Comparison of ENCODE assay signal across 30 cellular contexts in the genomic region with DNA sequence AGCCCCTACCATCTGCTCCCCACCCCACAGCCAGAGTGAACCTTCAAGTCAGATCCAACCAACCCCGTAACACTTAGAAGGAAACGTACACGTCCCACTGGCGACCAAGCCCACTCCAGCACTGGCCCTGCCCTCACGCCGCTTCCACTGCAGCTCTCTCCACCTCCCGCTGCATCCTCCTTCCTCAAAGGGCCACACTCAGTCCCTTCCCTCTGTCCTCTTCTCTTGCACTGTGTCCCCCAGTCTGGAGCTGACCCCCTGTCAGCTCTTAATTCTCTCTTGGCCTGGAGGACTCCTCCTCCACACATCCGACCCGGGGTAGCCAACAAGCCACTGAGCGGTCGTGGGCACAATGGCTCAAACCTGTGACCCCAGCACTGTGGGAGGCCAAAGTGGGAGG.
"Had no signal": no experiment of that assay in that cellular context is flagged by ENCODE, and none has a peak within 500 bp of the region (broad histone marks: within the 10 kb centered on the region; RNA-seq: fewer than 3 reads in every experiment).

No MANE protein-coding gene starts in this region.

- ATAC-seq: activated T-helper 17 cell treated with anti-CD3 and anti-CD28 coated beads, Interleukin-2, amount 50 U/mL, for 72 hours; naive thymus-derived CD8-positive, alpha-beta T cell had no signal

- DNase-seq: activated CD4-positive, alpha-beta memory T cell treated with anti-CD3 and anti-CD28 coated beads for 36 hours; activated CD4-positive, alpha-beta T cell treated with anti-CD3 and anti-CD28 coated beads, Interleukin-2, amount 10 ng/mL, durations not matched to agents 24 days and 14 days; activated CD4-positive, CD25-positive, alpha-beta regulatory T cell treated with anti-CD3 and anti-CD28 coated beads, Interleukin-2, amount 50 U/mL, for 72 hours; activated CD8-positive, alpha-beta memory T cell treated with anti-CD3 and anti-CD28 coated beads, Interleukin-2, amount 50 U/mL, for 48 hours; activated gamma-delta T cell treated with Interleukin-2 at 50 U/mL for 16 hours; activated T-cell treated with anti-CD3 and anti-CD28 coated beads, Interleukin-2, amount 50 U/mL, for 24 hours; adrenal gland; aorta; cerebellar nuclear complex; colonic mucosa; effector memory CD4-positive, alpha-beta T cell; left ventricle myocardium inferior; midbrain; naive thymus-derived CD8-positive, alpha-beta T cell; small intestine; stimulated activated CD4-positive, alpha-beta T cell treated with anti-CD3 and anti-CD28 coated beads, Interleukin-15, amount 100 ng/mL, for 24 hours; stimulated activated CD4-positive, alpha-beta T cell treated with anti-CD3 and anti-CD28 coated beads, Interleukin-2, amount 100 ng/mL, for 24 hours; stimulated activated naive CD4-positive, alpha-beta T cell; T1000; WERI-Rb-1 had no signal

- H3K27ac Mint-ChIP-seq: activated CD4-positive, alpha-beta memory T cell treated with anti-CD3 and anti-CD28 coated beads for 36 hours; activated CD4-positive, alpha-beta T cell treated with anti-CD3 and anti-CD28 coated beads, Interleukin-2, amount 10 ng/mL, durations not matched to agents 24 days and 14 days; activated naive CD4-positive, alpha-beta T cell treated with anti-CD3 and anti-CD28 coated beads, Interleukin-2, amount 50 U/mL, for 24 hours; activated T-cell treated with anti-CD3 and anti-CD28 coated beads, Interleukin-2, amount 50 U/mL, for 24 hours; activated T-helper 17 cell treated with anti-CD3 and anti-CD28 coated beads, Interleukin-2, amount 50 U/mL, for 72 hours; brain; progenitor cell of endocrine pancreas; T-helper 1 cell treated with Interleukin-12 subunit alpha and Interleukin-12 subunit beta and Interleukin-4 antibody, amounts not matched to agents 30 μg/mL and 1 μg/mL, for 36 hours had no signal

- H3K27me3 Mint-ChIP-seq: activated CD4-positive, alpha-beta T cell treated with anti-CD3 and anti-CD28 coated beads, Interleukin-2, amount 10 ng/mL, durations not matched to agents 24 days and 14 days; activated naive CD4-positive, alpha-beta T cell treated with anti-CD3 and anti-CD28 coated beads, Interleukin-2, amount 50 U/mL, for 24 hours; activated T-cell treated with anti-CD3 and anti-CD28 coated beads, Interleukin-2, amount 50 U/mL, for 24 hours; activated T-helper 17 cell treated with anti-CD3 and anti-CD28 coated beads, Interleukin-2, amount 50 U/mL, for 72 hours; progenitor cell of endocrine pancreas had no signal

- H3K9me3 ChIP-seq: adrenal gland, colonic mucosa, left ventricle myocardium inferior, neutrophil, right lobe of liver, suprapubic skin, tibial nerve had no signal

- H3K36me3 ChIP-seq: adrenal gland, cardiac muscle cell, colonic mucosa, left ventricle myocardium inferior, neutrophil, right lobe of liver, suprapubic skin, tibial nerve, WERI-Rb-1 had no signal

- H3K4me1 ChIP-seq: adrenal gland, colonic mucosa, left ventricle myocardium inferior, right lobe of liver, suprapubic skin had no signal

- H3K9me3 Mint-ChIP-seq: activated CD4-positive, alpha-beta memory T cell treated with anti-CD3 and anti-CD28 coated beads for 36 hours; activated CD4-positive, alpha-beta T cell treated with anti-CD3 and anti-CD28 coated beads, Interleukin-2, amount 10 ng/mL, durations not matched to agents 24 days and 14 days; activated naive CD4-positive, alpha-beta T cell treated with anti-CD3 and anti-CD28 coated beads, Interleukin-2, amount 50 U/mL, for 24 hours; activated T-cell treated with anti-CD3 and anti-CD28 coated beads, Interleukin-2, amount 50 U/mL, for 24 hours; activated T-helper 17 cell treated with anti-CD3 and anti-CD28 coated beads, Interleukin-2, amount 50 U/mL, for 72 hours; naive thymus-derived CD8-positive, alpha-beta T cell; T-helper 1 cell treated with Interleukin-12 subunit alpha and Interleukin-12 subunit beta and Interleukin-4 antibody, amounts not matched to agents 30 μg/mL and 1 μg/mL, for 36 hours had no signal

- H3K27ac ChIP-seq: adrenal gland, cardiac muscle cell, colonic mucosa, left ventricle myocardium inferior, neutrophil, right lobe of liver, suprapubic skin, tibial nerve, WERI-Rb-1 had no signal

- H3K4me3 ChIP-seq: adrenal gland, cardiac muscle cell, colonic mucosa, left ventricle myocardium inferior, right lobe of liver, suprapubic skin, tibial nerve had no signal

- H3K27me3 ChIP-seq: adrenal gland, cardiac muscle cell, colonic mucosa, neutrophil, right lobe of liver, suprapubic skin, tibial nerve had no signal

- H3K36me3 Mint-ChIP-seq: activated CD4-positive, alpha-beta memory T cell treated with anti-CD3 and anti-CD28 coated beads for 36 hours; activated naive CD4-positive, alpha-beta T cell treated with anti-CD3 and anti-CD28 coated beads, Interleukin-2, amount 50 U/mL, for 24 hours; brain; naive thymus-derived CD8-positive, alpha-beta T cell had no signal

- H3K4me1 Mint-ChIP-seq: activated CD4-positive, alpha-beta T cell treated with anti-CD3 and anti-CD28 coated beads, Interleukin-2, amount 10 ng/mL, durations not matched to agents 24 days and 14 days; activated naive CD4-positive, alpha-beta T cell treated with anti-CD3 and anti-CD28 coated beads, Interleukin-2, amount 50 U/mL, for 24 hours; activated T-helper 17 cell treated with anti-CD3 and anti-CD28 coated beads, Interleukin-2, amount 50 U/mL, for 72 hours had no signal

- H3K4me3 Mint-ChIP-seq: activated CD4-positive, alpha-beta memory T cell treated with anti-CD3 and anti-CD28 coated beads for 36 hours; activated CD4-positive, alpha-beta T cell treated with anti-CD3 and anti-CD28 coated beads, Interleukin-2, amount 10 ng/mL, durations not matched to agents 24 days and 14 days; activated naive CD4-positive, alpha-beta T cell treated with anti-CD3 and anti-CD28 coated beads, Interleukin-2, amount 50 U/mL, for 24 hours; activated T-cell treated with anti-CD3 and anti-CD28 coated beads, Interleukin-2, amount 50 U/mL, for 24 hours; activated T-helper 17 cell treated with anti-CD3 and anti-CD28 coated beads, Interleukin-2, amount 50 U/mL, for 72 hours; brain; naive thymus-derived CD8-positive, alpha-beta T cell; T-helper 1 cell treated with Interleukin-12 subunit alpha and Interleukin-12 subunit beta and Interleukin-4 antibody, amounts not matched to agents 30 μg/mL and 1 μg/mL, for 36 hours had no signal
